In genomic region chr17:40463122-40463550, GRCh38 we compare ENCODE assay signal across 16 cellular contexts. TPM values are rescaled to one million over a fixed set of nuclear protein-coding genes. Genes with fewer than 3 reads are reported as not detected.
DNase-seq lines count a peak whose midpoint lies in the region; ATAC-seq, FAIRE-seq and TF ChIP-seq lines count a peak whose summit lies in the region.
"Had no signal": no experiment of that assay in that cellular context is flagged by ENCODE, and none has a peak within 500 bp of the region (broad histone marks: within the 10 kb centered on the region; RNA-seq: fewer than 3 reads in every experiment).

No MANE protein-coding gene starts in this region.

- H3K27me3 Mint-ChIP-seq in H9 (ENCODE audit: low read depth) (peaks cover 3% of the 10 kb centered on the region; the same call in 1 of the 2 replicates), HFFc6 (ENCODE audit: insufficient read depth) (peaks cover 31% of the 10 kb centered on the region)

- H3K9ac ChIP-seq in H9 (ENCODE audit: extremely low read depth, insufficient read length, low read length) (no peak overlapping the region), H1 (replicated peaks in 1 of 4; ENCODE audit: extremely low read depth in 1 of 4, low read depth in 3 of 4, low read length in 3 of 4) (no peak overlapping the region; a peak in 1 of 7 replicates)

- H3K36me3 Mint-ChIP-seq in H9 (ENCODE audit: insufficient read depth in 1 of 3, low read depth in 3 of 3) = no peaks in the 10 kb centered on the region; a peak in 1 of 7 replicates
- peaks cover 7% of the 10 kb centered on the region for H3K36me3 Mint-ChIP-seq in HFFc6 (ENCODE audit: low read depth)

- H2BK12ac ChIP-seq in H9 (ENCODE audit: insufficient read length, low read depth, low read length) (no peak overlapping the region), H1 (ENCODE audit: low read depth, low read length) (0 out of 2 replicates have a peak overlapping the region, but pooled peaks have one; percentile 87)

- H3K4me3 Mint-ChIP-seq in H9 (no peak overlapping the region), HFFc6 (no peak overlapping the region)

- H3K4ac ChIP-seq in H9 (ENCODE audit: low read depth, low read length) (no peak overlapping the region), H1 (replicated peaks; ENCODE audit: insufficient read length, low read depth, low read length) (no peak overlapping the region)

- TF ChIP-seq CTCF in H9 (conservative IDR thresholded peaks at IDR 0.05) (no peak), H1 (IDR thresholded peaks at IDR 0.05; ENCODE audit: control extremely low read depth in 1 of 3, insufficient read depth in 1 of 3, low read depth in 1 of 3, low read length in 3 of 3) (no peak), sigmoid colon (IDR thresholded peaks at IDR 0.05) (no peak), HFFc6 (IDR thresholded peaks at IDR 0.05) (no peak)

- TF ChIP-seq RAD21 in H1 (IDR thresholded peaks at IDR 0.05 in 1 of 2, conservative IDR thresholded peaks at IDR 0.05 in 1 of 2; ENCODE audit: low read depth in 2 of 2, low read length in 2 of 2) = no peak

- H3K4me2 ChIP-seq in H9 (ENCODE audit: insufficient read depth, insufficient read length, low read length) (no peak overlapping the region), H1 (ENCODE audit: insufficient read depth in 1 of 2, low read depth in 2 of 2, low read length in 2 of 2) (no peak overlapping the region)
- H3K4me2 ChIP-seq: PC-9 had no signal

- no peak overlapping the region for H4K8ac ChIP-seq in H9 (replicated peaks; ENCODE audit: insufficient read length, low read depth, low read length)
- peak overlapping the region; percentile 62; the same call in 1 of the 2 replicates for H4K8ac ChIP-seq in H1 (ENCODE audit: extremely low read depth, insufficient read depth, low read length)

- H3K4me1 ChIP-seq in H9 (ENCODE audit: insufficient read depth, low read length) (peaks cover 6% of the 10 kb centered on the region; the same call in 1 of the 2 replicates), H1 (replicated peaks in 1 of 4; ENCODE audit: control insufficient read depth in 3 of 4, insufficient read depth in 4 of 4, low read length in 3 of 4) (peaks cover 2 to 33% (median 11%) of the 10 kb centered on the region in 4 experiments), sigmoid colon (peaks cover 0 to 59% (median 57%) of the 10 kb centered on the region in 4 donors)

- CTCF ChIA-PET in H1 (lab: Charles Lee; ENCODE audit: partially characterized antibody) = interaction anchor here (0.7 to 34.1 kb wide), 6 partner anchors 13 to 68 kb away, joined by 3 to 739 read pairs (median 10); partner anchors contain the start of gene IGFBP4

- H4K91ac ChIP-seq in H9 (ENCODE audit: insufficient read length, low read depth, low read length) (no peak overlapping the region), H1 (replicated peaks; ENCODE audit: insufficient read length, low read length) (peak overlapping the region; percentile 89)

- H3K23ac ChIP-seq in H9 (ENCODE audit: insufficient read length, low read depth, low read length) (no peak overlapping the region), H1 (ENCODE audit: insufficient read length) (no peak overlapping the region)

- H2BK120ac ChIP-seq in H9 (ENCODE audit: low read depth, low read length, poor library complexity, severe bottlenecking) = no peak overlapping the region
- peak overlapping the region; percentile 86 for H2BK120ac ChIP-seq in H1 (replicated peaks; ENCODE audit: low read depth, low read length)

- DNase-seq in H9 (no peak), H1 (ENCODE audit: low read depth in 1 of 2, low spot score in 2 of 2) (no peak), left lobe of liver (ENCODE audit: low spot score) (no peak), sigmoid colon (peak; percentile 66), glomerular visceral epithelial cell (ENCODE audit: extremely low spot score) (no peak), Kasumi-1 (lab: John Stamatoyannopoulos, UW) (no peak), HFFc6 (no peak)
- DNase-seq: activated CD4-positive, alpha-beta T cell treated with anti-CD3 and anti-CD28 coated beads for 1 hour; activated naive CD4-positive, alpha-beta T cell; head of caudate nucleus; left colon; NCI-H1436 treated with DMSO at 0.1 percent for 48 hours; PC-9 had no signal

- H4K20me1 ChIP-seq in H9 (ENCODE audit: control insufficient read depth, insufficient read depth, insufficient read length) (no peaks in the 10 kb centered on the region), H1 (replicated peaks in 1 of 2; ENCODE audit: control insufficient read depth in 1 of 2, insufficient read depth in 2 of 2, low read length in 2 of 2) (no peaks in the 10 kb centered on the region)

- no peak for TF ChIP-seq EP300 in H1 (IDR thresholded peaks at IDR 0.05; ENCODE audit: borderline replicate concordance in 1 of 2, low read depth in 2 of 2, low read length in 2 of 2)
- no peak for TF ChIP-seq EP300 in sigmoid colon (IDR thresholded peaks at IDR 0.05)

- no peak for TF ChIP-seq POLR2A in H1 (IDR thresholded peaks at IDR 0.05; ENCODE audit: control extremely low read depth in 1 of 2, low read depth in 2 of 2, low read length in 2 of 2)
- TF ChIP-seq POLR2A in sigmoid colon (IDR thresholded peaks at IDR 0.05) = no peak

- no peak overlapping the region for H2AFZ ChIP-seq in H9 (ENCODE audit: low read length)
- no peak overlapping the region for H2AFZ ChIP-seq in H1 (ENCODE audit: low read length)
- H2AFZ ChIP-seq: PC-9 had no signal

- H3K56ac ChIP-seq in H9 (ENCODE audit: insufficient read length, low read depth, low read length) (no peak overlapping the region), H1 (replicated peaks; ENCODE audit: insufficient read length, low read depth, low read length) (no peak overlapping the region)

- H4K5ac ChIP-seq in H9 (ENCODE audit: insufficient read length, low read depth, low read length) = no peak overlapping the region
- H4K5ac ChIP-seq in H1 (ENCODE audit: insufficient read length, low read depth, low read length) = peak overlapping the region; percentile 55

- FAIRE-seq in H1 (lab: Jason Lieb, UNC) = no peak

- H3K14ac ChIP-seq in H9 (ENCODE audit: insufficient read depth, low read length) = peak overlapping the region; percentile 79
- no peak overlapping the region for H3K14ac ChIP-seq in H1 (ENCODE audit: insufficient read length)

- no peak overlapping the region for H3T11ph ChIP-seq in H9 (ENCODE audit: low read length)

- peaks cover 2 to 3% of the 10 kb centered on the region in 2 experiments; a peak in 1 of 5 replicates for H3K9me3 Mint-ChIP-seq in H9
- 0 out of 2 replicates have a peak, but pooled peaks cover 4% of the 10 kb centered on the region for H3K9me3 Mint-ChIP-seq in HFFc6

- peak; percentile 49 for ATAC-seq in left lobe of liver
- ATAC-seq in GM21526 (IDR thresholded peaks at IDR 0.05; ENCODE audit: low FRiP score, unreplicated experiment) = no peak

- POLR2A ChIA-PET in H1 (lab: Charles Lee; ENCODE audit: partially characterized antibody) = interaction anchor here (0.8 to 3.0 kb wide), 13 partner anchors 9 to 74 kb away, joined by 3 to 20 read pairs (median 5); partner anchors contain the start of gene IGFBP4

- no peak overlapping the region for H2BK20ac ChIP-seq in H9 (ENCODE audit: low read depth, low read length, poor library complexity, severe bottlenecking)
- H2BK20ac ChIP-seq in H1 (ENCODE audit: low read length) = no peak overlapping the region; the same call in 1 of the 2 replicates

- no peaks in the 10 kb centered on the region for H3K79me2 ChIP-seq in H9 (ENCODE audit: insufficient read depth, low read length)
- H3K79me2 ChIP-seq in H1 (ENCODE audit: control insufficient read depth in 1 of 2, insufficient read depth in 2 of 2, low read length in 2 of 2) = no peaks in the 10 kb centered on the region

- no peak overlapping the region for H2BK5ac ChIP-seq in H9 (ENCODE audit: insufficient read length, low read length)
- peak overlapping the region; percentile 82; the same call in 1 of the 2 replicates for H2BK5ac ChIP-seq in H1 (ENCODE audit: low read depth, low read length)

- no CpG with 5 or more reads among the region's 11 CpGs for WGBS in H9 (ENCODE audit: extremely low coverage, insufficient read length, low lambda C conversion rate)
- WGBS in H1 (ENCODE audit: extremely low coverage in 1 of 2, insufficient coverage in 1 of 2, insufficient read length in 1 of 2, insufficient replicate concordance in 2 of 2, low coverage in 1 of 2, low lambda C conversion rate in 2 of 2, missing lambda C conversion rate in 1 of 2), 2 experiments = 56% methylated on average over 10 of the region's 11 CpGs; no CpG with 5 or more reads in 1 of the 2 experiments
- 50 to 67% methylated on average over 11 of the region's 11 CpGs for WGBS in sigmoid colon, 2 donors

- intact Hi-C loops in sigmoid colon (cut with DNase I) = no loop called here

- H3K79me1 ChIP-seq in H9 (ENCODE audit: insufficient read depth, low read depth, low read length, poor library complexity, severe bottlenecking) = no peaks in the 10 kb centered on the region
- no peaks in the 10 kb centered on the region for H3K79me1 ChIP-seq in H1 (ENCODE audit: low read depth, low read length)

- H2AK5ac ChIP-seq in H9 (ENCODE audit: insufficient read length, low read length) (no peak overlapping the region), H1 (ENCODE audit: low read depth, low read length) (no peak overlapping the region)

- H3K9me3 ChIP-seq in H9 (ENCODE audit: control insufficient read depth, low read depth, low read length) (no peaks in the 10 kb centered on the region), H1 (ENCODE audit: insufficient read depth in 2 of 2, low read depth in 1 of 2, low read length in 1 of 2) (no peaks in the 10 kb centered on the region), sigmoid colon (no peaks in the 10 kb centered on the region)

- H2BK15ac ChIP-seq in H9 (ENCODE audit: low read depth, low read length) (no peak overlapping the region), H1 (ENCODE audit: low read length) (peak overlapping the region; percentile 40; the same call in 1 of the 2 replicates)

- H3K4me1 Mint-ChIP-seq in H9 (peaks cover 37 to 50% of the 10 kb centered on the region in 2 experiments), HFFc6 (ENCODE audit: low read depth) (peaks cover 42% of the 10 kb centered on the region)

- H3K18ac ChIP-seq in H9 (ENCODE audit: insufficient read length, low read depth, low read length) = no peak overlapping the region
- H3K18ac ChIP-seq in H1 (ENCODE audit: extremely low read depth, low read length) = 0 out of 2 replicates have a peak overlapping the region, but pooled peaks have one; percentile 38

- no peaks in the 10 kb centered on the region for H3K36me3 ChIP-seq in H1 (ENCODE audit: control insufficient read depth in 2 of 4, insufficient read depth in 4 of 4, low read length in 3 of 4)
- peaks cover 0 to under 1% (median 0%) of the 10 kb centered on the region in 4 donors for H3K36me3 ChIP-seq in sigmoid colon

- no peaks in the 10 kb centered on the region for H3K27me3 ChIP-seq in H9 (ENCODE audit: insufficient read depth, low read length)
- no peaks in the 10 kb centered on the region for H3K27me3 ChIP-seq in H1 (replicated peaks in 1 of 4; ENCODE audit: control insufficient read depth in 3 of 4, extremely low read depth in 1 of 4, insufficient read depth in 3 of 4, low read length in 3 of 4)
- H3K27me3 ChIP-seq in sigmoid colon = no peaks in the 10 kb centered on the region

- no peak overlapping the region for H3K27ac ChIP-seq in H9 (ENCODE audit: insufficient read length, low read depth, low read length)
- H3K27ac ChIP-seq in H1 (ENCODE audit: low read depth, low read length) = no peak overlapping the region
- peak overlapping the region; percentile 59 to 94 (median 80) for H3K27ac ChIP-seq in sigmoid colon
- H3K27ac ChIP-seq: PC-9 had no signal

- H3K4me3 ChIP-seq in H1 (ENCODE audit: extremely low read depth in 1 of 4, insufficient read depth in 2 of 4, low read depth in 3 of 4, low read length in 4 of 4) (no peak overlapping the region), sigmoid colon (no peak overlapping the region)
- H3K4me3 ChIP-seq: PC-9 had no signal

- H3K27ac Mint-ChIP-seq in H9 = peak overlapping the region; percentile 13 to 58 (median 43); a peak in 4 of 7 replicates
- H3K27ac Mint-ChIP-seq in HFFc6 = no peak overlapping the region

- no peaks in the 10 kb centered on the region for H3K23me2 ChIP-seq in H9 (ENCODE audit: insufficient read length, low read depth, low read length, poor library complexity, severe bottlenecking)
- H3K23me2 ChIP-seq in H1 (ENCODE audit: low read depth, low read length) = no peaks in the 10 kb centered on the region; the same call in 1 of the 2 replicates

RNA-seq across cellular contexts. Expression of gene IGFBP4, which starts 19.9 kb away (rescaled TPM):
- total RNA-seq in H9 (2021) = 49.9 and 51.1 TPM in 2 replicates
- 105 and 109 TPM in 2 replicates for total RNA-seq in H1 (2021; fragmentation: NEBNext Ultra II Directional; extraction: Animal tissue kit (Norgen Biotek cat#: 25700))
- polyA plus RNA-seq in H1 (2011; rRNA removed) = 79.9 and 85.5 TPM in 2 replicates
- 68.0 TPM for polyA plus RNA-seq in H1 (2011; cell fraction: cytosol; rRNA removed)
- 63.6 TPM for polyA plus RNA-seq in H1 (2011; cell fraction: nucleus; rRNA removed)
- polyA plus RNA-seq in H1 (2012, experiment 1 of 2) = 95.6 to 171 TPM (median 141 TPM) in 4 replicates
- 167 TPM for polyA plus RNA-seq in H1 (2012, experiment 2 of 2)
- 95.7 TPM for polyA plus RNA-seq in H1 (2013, experiment 1 of 2)
- 105 TPM for polyA plus RNA-seq in H1 (2013, experiment 2 of 2)
- 64.7 and 69.4 TPM in 2 replicates for polyA minus RNA-seq in H1 (2011; rRNA and poly(A)+ RNA removed)
- polyA minus RNA-seq in H1 (2011; cell fraction: cytosol; rRNA and poly(A)+ RNA removed) = 60.8 TPM
- polyA minus RNA-seq in H1 (2011; cell fraction: nucleus; rRNA and poly(A)+ RNA removed) = 36.3 TPM
- 501 TPM for total RNA-seq in left lobe of liver
- 100 to 1,000 TPM; 198 to 440 (median 325) TPM for total RNA-seq in sigmoid colon
- 100 to 1,000 TPM in 2 of 3 donors, 10 to 100 TPM in 1; 30.3 to 242 (median 108) TPM for polyA plus RNA-seq in sigmoid colon
- 100 to 1,000 TPM; 575 to 816 (median 659) TPM for total RNA-seq in HFFc6 (2021; fragmentation: NEBNext Ultra II Directional; extraction: Animal tissue kit (Norgen Biotek cat#: 25700))

RNA-seq across cellular contexts. Expression of gene TNS4, which starts 38.3 kb away (rescaled TPM):
- total RNA-seq in H9 (2021) (0.55 and 0.59 TPM in 2 replicates), left lobe of liver (0.13 TPM), sigmoid colon (not detected)
- 0.20 and 0.80 TPM in 2 replicates for total RNA-seq in H1 (2021; fragmentation: NEBNext Ultra II Directional; extraction: Animal tissue kit (Norgen Biotek cat#: 25700))
- polyA plus RNA-seq in H1 (2011; rRNA removed) (0.21 and 0.39 TPM in 2 replicates), sigmoid colon (1 to 10 TPM; 1.2 to 6.9 (median 1.8) TPM)
- polyA plus RNA-seq in H1 (2011; cell fraction: cytosol; rRNA removed) = 0.49 TPM
- polyA plus RNA-seq in H1 (2011; cell fraction: nucleus; rRNA removed) = 0.54 TPM
- 0.21 to 0.76 TPM (median 0.30 TPM) in 4 replicates for polyA plus RNA-seq in H1 (2012, experiment 1 of 2)
- 0.10 TPM for polyA plus RNA-seq in H1 (2012, experiment 2 of 2)
- 0.39 TPM for polyA plus RNA-seq in H1 (2013, experiment 1 of 2)
- 0.63 TPM for polyA plus RNA-seq in H1 (2013, experiment 2 of 2)
- polyA minus RNA-seq in H1 (2011; rRNA and poly(A)+ RNA removed) = 0.60 and 0.66 TPM in 2 replicates
- polyA minus RNA-seq in H1 (2011; cell fraction: cytosol; rRNA and poly(A)+ RNA removed) = not detected
- 0.90 TPM for polyA minus RNA-seq in H1 (2011; cell fraction: nucleus; rRNA and poly(A)+ RNA removed)
- total RNA-seq in HFFc6 (2021; fragmentation: NEBNext Ultra II Directional; extraction: Animal tissue kit (Norgen Biotek cat#: 25700)) = under 1 TPM in 1 of 6 experiments, not detected in 5; 0.17 TPM
- total RNA-seq: LHCN-M2, subcutaneous adipose tissue had no signal

RNA-seq across cellular contexts. Expression of gene TOP2A, which starts 45.4 kb away (rescaled TPM):
- 230 TPM in 2 replicates for total RNA-seq in H9 (2021)
- total RNA-seq in H1 (2021; fragmentation: NEBNext Ultra II Directional; extraction: Animal tissue kit (Norgen Biotek cat#: 25700)) = 276 and 291 TPM in 2 replicates
- 40.6 and 83.1 TPM in 2 replicates for polyA plus RNA-seq in H1 (2011; rRNA removed)
- 99.6 TPM for polyA plus RNA-seq in H1 (2011; cell fraction: cytosol; rRNA removed)
- polyA plus RNA-seq in H1 (2011; cell fraction: nucleus; rRNA removed) = 30.5 TPM
- 83.9 to 176 TPM (median 103 TPM) in 4 replicates for polyA plus RNA-seq in H1 (2012, experiment 1 of 2)
- polyA plus RNA-seq in H1 (2012, experiment 2 of 2) = 14.8 TPM
- polyA plus RNA-seq in H1 (2013, experiment 1 of 2) = 148 TPM
- polyA plus RNA-seq in H1 (2013, experiment 2 of 2) = 143 TPM
- 77.8 and 118 TPM in 2 replicates for polyA minus RNA-seq in H1 (2011; rRNA and poly(A)+ RNA removed)
- polyA minus RNA-seq in H1 (2011; cell fraction: cytosol; rRNA and poly(A)+ RNA removed) = 70.7 TPM
- polyA minus RNA-seq in H1 (2011; cell fraction: nucleus; rRNA and poly(A)+ RNA removed) = 82.3 TPM
- total RNA-seq in left lobe of liver = 1.8 TPM
- total RNA-seq in sigmoid colon = 1 to 10 TPM in 3 of 4 donors, under 1 TPM in 1; 0.33 to 2.3 (median 1.8) TPM
- 10 to 100 TPM in 2 of 3 donors, 1 to 10 TPM in 1; 1.8 to 28.7 (median 11.3) TPM for polyA plus RNA-seq in sigmoid colon
- 100 to 1,000 TPM in 5 of 6 experiments, 10 to 100 TPM in 1; 73.2 to 170 (median 150) TPM for total RNA-seq in HFFc6 (2021; fragmentation: NEBNext Ultra II Directional; extraction: Animal tissue kit (Norgen Biotek cat#: 25700))

Comparison
In these comparisons a context has a peak if more than half of its experiments do, and no peak if none do; other contexts are left out.
1. H3K27ac ChIP-seq: peak in sigmoid colon (4 of 4); none in H9 (single experiment) and H1 (single experiment).
2. RNA of gene TOP2A, which starts 45.4 kb away (total RNA-seq): 276 to 291 TPM in H1, 230 TPM in H9 and 73.2 to 170 TPM in HFFc6; 0.33 to 2.3 TPM in sigmoid colon and 1.8 TPM in left lobe of liver (single experiment); every median in the first group is over 10 times any median in the second.